Comparison of ENCODE assay signal across 10 cellular contexts in genomic region chr5:10366310-10367297, GRCh38. TPM values are rescaled to one million over a fixed set of nuclear protein-coding genes. Genes with fewer than 3 reads are reported as not detected.
A peak's percentile ranks its signal among the peaks of the same experiment; 100 is the strongest.
DNase-seq lines count a peak whose midpoint lies in the region; ATAC-seq and TF ChIP-seq lines count a peak whose summit lies in the region.
"Had no signal": no experiment of that assay in that cellular context is flagged by ENCODE, and none has a peak within 500 bp of the region (broad histone marks: within the 10 kb centered on the region; RNA-seq: fewer than 3 reads in every experiment).

No MANE protein-coding gene starts in this region.

- H3K27me3 Mint-ChIP-seq in GM23338 (ENCODE audit: insufficient read depth, low read depth, poor library complexity) (peaks cover 1% of the 10 kb centered on the region), progenitor cell of endocrine pancreas (no peaks in the 10 kb centered on the region)
- no peaks in the 10 kb centered on the region for H3K27me3 Mint-ChIP-seq in activated CD4-positive, alpha-beta memory T cell treated with anti-CD3 and anti-CD28 coated beads for 36 hours

- DNase-seq in GM23338 (ENCODE audit: low spot score) (no peak), SK-MEL-5 (ENCODE audit: low read depth, low spot score) (peak; percentile 45), fibroblast of gingiva (ENCODE audit: low read depth) (peak; percentile 47), progenitor cell of endocrine pancreas (ENCODE audit: low spot score, unreplicated experiment) (no peak), omental fat pad (ENCODE audit: low spot score) (no peak), NCI-H1694 (lab: John Stamatoyannopoulos, UW) (no peak)
- DNase-seq in activated CD8-positive, alpha-beta memory T cell treated with anti-CD3 and anti-CD28 coated beads, Interleukin-2, amount 50 U/mL, for 48 hours = no peak
- no peak for DNase-seq in activated CD4-positive, alpha-beta memory T cell treated with anti-CD3 and anti-CD28 coated beads for 36 hours
- DNase-seq: activated T-cell treated with anti-CD3 and anti-CD28 coated beads, Interleukin-2, amount 50 U/mL, for 48 hours; NCI-H187 had no signal

- TF ChIP-seq CTCF in GM23338 (conservative IDR thresholded peaks at IDR 0.05; ENCODE audit: low read depth in 2 of 2) (no peak), progenitor cell of endocrine pancreas (IDR thresholded peaks at IDR 0.05; ENCODE audit: unreplicated experiment) (no peak), omental fat pad (IDR thresholded peaks at IDR 0.05) (no peak)

- peaks cover 3% of the 10 kb centered on the region; the same call in 1 of the 3 replicates for H3K36me3 Mint-ChIP-seq in GM23338 (ENCODE audit: low read depth)
- peaks cover 8% of the 10 kb centered on the region for H3K36me3 Mint-ChIP-seq in progenitor cell of endocrine pancreas (ENCODE audit: insufficient read depth)
- H3K36me3 Mint-ChIP-seq in activated CD4-positive, alpha-beta memory T cell treated with anti-CD3 and anti-CD28 coated beads for 36 hours = peaks cover 4% of the 10 kb centered on the region

- H4K20me1 ChIP-seq in GM23338 (replicated peaks; ENCODE audit: insufficient read depth) = peaks cover 33% of the 10 kb centered on the region; the same call in 1 of the 2 replicates

- ATAC-seq in GM23338 = no peak
- no peak for ATAC-seq in omental fat pad (ENCODE audit: low FRiP score)

- H3K9me3 Mint-ChIP-seq in GM23338 (no peaks in the 10 kb centered on the region), progenitor cell of endocrine pancreas (ENCODE audit: low read depth) (no peaks in the 10 kb centered on the region)
- no peaks in the 10 kb centered on the region for H3K9me3 Mint-ChIP-seq in activated CD4-positive, alpha-beta memory T cell treated with anti-CD3 and anti-CD28 coated beads for 36 hours

- CTCF ChIA-PET in activated CD4-positive, alpha-beta memory T cell treated with anti-CD3 and anti-CD28 coated beads for 36 hours (lab: Charles Lee) = interaction anchor here (2.1 kb wide), 1 partner anchor 83 kb away, joined by 7 read pairs; no protein-coding TSS in a partner anchor

- intact Hi-C loops in activated CD4-positive, alpha-beta memory T cell treated with anti-CD3 and anti-CD28 coated beads for 36 hours (cut with micrococcal nuclease) = no loop called here

- no peak overlapping the region for H3K27ac ChIP-seq in GM23338 (ENCODE audit: low read depth)

- no peaks in the 10 kb centered on the region for H3K9me2 ChIP-seq in GM23338 (ENCODE audit: insufficient read depth)

- POLR2A ChIA-PET in activated CD4-positive, alpha-beta memory T cell treated with anti-CD3 and anti-CD28 coated beads for 36 hours (lab: Charles Lee) = no interaction called here

- H3F3A ChIP-seq in GM23338 (replicated peaks; ENCODE audit: low read depth) = no peaks in the 10 kb centered on the region

- H3K4me2 ChIP-seq in GM23338 = no peak overlapping the region

- H3K27ac Mint-ChIP-seq in GM23338 = peak overlapping the region; percentile 9; the same call in 1 of the 2 replicates
- H3K27ac Mint-ChIP-seq in progenitor cell of endocrine pancreas = peak overlapping the region; percentile 57
- no peak overlapping the region for H3K27ac Mint-ChIP-seq in activated CD4-positive, alpha-beta memory T cell treated with anti-CD3 and anti-CD28 coated beads for 36 hours

- peaks cover 100% of the 10 kb centered on the region for H3K79me2 ChIP-seq in GM23338 (replicated peaks; ENCODE audit: insufficient read depth)

- H3K4me1 ChIP-seq in GM23338 (ENCODE audit: insufficient read depth) = peaks cover 14% of the 10 kb centered on the region

- peaks cover 3% of the 10 kb centered on the region; the same call in 1 of the 2 replicates for H3K36me3 ChIP-seq in GM23338 (ENCODE audit: insufficient read depth)

- H3K4me3 Mint-ChIP-seq in GM23338 (no peak overlapping the region), progenitor cell of endocrine pancreas (ENCODE audit: low read depth) (no peak overlapping the region)
- no peak overlapping the region for H3K4me3 Mint-ChIP-seq in activated CD4-positive, alpha-beta memory T cell treated with anti-CD3 and anti-CD28 coated beads for 36 hours

- no peak overlapping the region for H2AFZ ChIP-seq in GM23338

- in situ Hi-C loops in SK-MEL-5 (cut with HindIII; ENCODE audit: low pct_unique_long_range_greater_than_20kb, low sequenced_read_pairs) = no loop called here

- H3K4me1 Mint-ChIP-seq in GM23338 (peaks cover 20% of the 10 kb centered on the region), progenitor cell of endocrine pancreas (ENCODE audit: low read depth) (peaks cover 6% of the 10 kb centered on the region)
- peaks cover 68% of the 10 kb centered on the region for H3K4me1 Mint-ChIP-seq in activated CD4-positive, alpha-beta memory T cell treated with anti-CD3 and anti-CD28 coated beads for 36 hours (ENCODE audit: low read depth)

- H3K27me3 ChIP-seq in GM23338 (ENCODE audit: insufficient read depth) = no peaks in the 10 kb centered on the region

- H3K4me3 ChIP-seq in GM23338 = no peak overlapping the region

TF ChIP-seq in GM23338, 12 proteins besides CTCF, POLR2A, EP300 and RAD21:
- no peak for TF ChIP-seq STAT1 (IDR thresholded peaks at IDR 0.05; ENCODE audit: unreplicated experiment)
- TF ChIP-seq EZH2 (IDR thresholded peaks at IDR 0.05; ENCODE audit: low read depth, unreplicated experiment) = no peak
- TF ChIP-seq EZH2phosphoT487 (IDR thresholded peaks at IDR 0.05; ENCODE audit: unreplicated experiment) = no peak
- no peak for TF ChIP-seq ETS1 (IDR thresholded peaks at IDR 0.05)
- no peak for TF ChIP-seq ZNF114 (CRISPR knock-in tag; IDR thresholded peaks at IDR 0.05)
- no peak for TF ChIP-seq ZNF331 (CRISPR knock-in tag; IDR thresholded peaks at IDR 0.05; ENCODE audit: low read depth)
- TF ChIP-seq JUNB (IDR thresholded peaks at IDR 0.05; ENCODE audit: unreplicated experiment) = no peak
- TF ChIP-seq POLR2AphosphoS5 (IDR thresholded peaks at IDR 0.05; ENCODE audit: low read depth) = no peak
- no peak for TF ChIP-seq REST (IDR thresholded peaks at IDR 0.05; ENCODE audit: unreplicated experiment)

RNA-seq across cellular contexts. Expression of gene MARCHF6, which starts 13.1 kb away (rescaled TPM):
- total RNA-seq in GM23338 (2014; rRNA removed; shearing (Covaris generic)) = 72.7 and 77.5 TPM in 2 replicates
- polyA plus RNA-seq in GM23338 (2016; fragmentation: Nextera tagmentation; extraction: Ambion mirVana) = 50.9 and 70.8 TPM in 2 replicates
- total RNA-seq in SK-MEL-5 (2014; rRNA removed; shearing (Covaris generic)) = 73.0 and 75.8 TPM in 2 replicates
- polyA plus RNA-seq in SK-MEL-5 (2015; cell fraction: cytosol; rRNA removed) = 76.9 and 109 TPM in 2 replicates
- polyA plus RNA-seq in SK-MEL-5 (2015; cell fraction: nucleus; rRNA removed) = 311 and 332 TPM in 2 replicates
- total RNA-seq in progenitor cell of endocrine pancreas = 230 and 239 TPM in 2 replicates
- total RNA-seq in omental fat pad = 100 to 1,000 TPM in 3 of 4 donors, 10 to 100 TPM in 1; 99.0 to 153 (median 120) TPM
- 100 to 1,000 TPM; 103 to 108 TPM for total RNA-seq in activated CD4-positive, alpha-beta memory T cell treated with anti-CD3 and anti-CD28 coated beads for 36 hours

RNA-seq across cellular contexts. Expression of gene CMBL, which starts 58.9 kb away (rescaled TPM):
- total RNA-seq in GM23338 (2014; rRNA removed; shearing (Covaris generic)) = 13.2 and 23.3 TPM in 2 replicates
- 23.5 and 24.1 TPM in 2 replicates for polyA plus RNA-seq in GM23338 (2016; fragmentation: Nextera tagmentation; extraction: Ambion mirVana)
- not detected in 2 replicates for total RNA-seq in SK-MEL-5 (2014; rRNA removed; shearing (Covaris generic))
- not detected in 2 replicates for polyA plus RNA-seq in SK-MEL-5 (2015; cell fraction: cytosol; rRNA removed)
- not detected in 2 replicates for polyA plus RNA-seq in SK-MEL-5 (2015; cell fraction: nucleus; rRNA removed)
- 10.0 and 13.6 TPM in 2 replicates for total RNA-seq in progenitor cell of endocrine pancreas
- 10 to 100 TPM in 1 of 4 donors, 1 to 10 TPM in 3; 7.1 to 16.7 (median 8.7) TPM for total RNA-seq in omental fat pad
- 1 to 10 TPM; 1.2 to 1.3 TPM for total RNA-seq in activated CD4-positive, alpha-beta memory T cell treated with anti-CD3 and anti-CD28 coated beads for 36 hours

Comparison
In these comparisons a context has a peak if more than half of its experiments do, and no peak if none do; other contexts are left out.
1. DNase-seq: peak in SK-MEL-5 (single experiment) and fibroblast of gingiva (single experiment); none in GM23338 (single experiment), progenitor cell of endocrine pancreas (single experiment), activated CD8-positive, alpha-beta memory T cell treated with anti-CD3 and anti-CD28 coated beads, Interleukin-2, amount 50 U/mL, for 48 hours (single experiment), omental fat pad (single experiment), NCI-H1694 (single experiment) and activated CD4-positive, alpha-beta memory T cell treated with anti-CD3 and anti-CD28 coated beads for 36 hours (single experiment).